ENCODE assay signal across 8 cellular contexts in genomic region chr11:117231637-117232021, GRCh38. TPM values are rescaled to one million over a fixed set of nuclear protein-coding genes. Genes with fewer than 3 reads are reported as not detected.
A peak's percentile ranks its signal among the peaks of the same experiment; 100 is the strongest.
DNase-seq lines count a peak whose midpoint lies in the region; ATAC-seq and TF ChIP-seq lines count a peak whose summit lies in the region.

No MANE protein-coding gene starts in this region.

- no peak for TF ChIP-seq CTCF in kidney epithelial cell (IDR thresholded peaks at IDR 0.05; ENCODE audit: insufficient read depth, low read length, poor library complexity, severe bottlenecking)

- peaks cover 18% of the 10 kb centered on the region for H3K4me1 ChIP-seq in thymus (ENCODE audit: control insufficient read depth, insufficient read depth, low read length)

- CTCF ChIA-PET in activated CD4-positive, alpha-beta T cell treated with anti-CD3 and anti-CD28 coated beads for 36 hours (lab: Charles Lee) = interaction anchor here (0.7 to 2.6 kb wide), 9 partner anchors 10 to 441 kb away, joined by 3 to 30 read pairs (median 5); partner anchors contain the start of genes APOA5, CEP164, PAFAH1B2 and SIDT2

- peak overlapping the region; percentile 100 for H3K27ac Mint-ChIP-seq in activated CD4-positive, alpha-beta T cell treated with anti-CD3 and anti-CD28 coated beads for 36 hours
- peak overlapping the region; percentile 99 for H3K27ac Mint-ChIP-seq in activated naive CD8-positive, alpha-beta T cell

- H3K4me3 ChIP-seq in kidney epithelial cell (ENCODE audit: low read depth, low read length) = peak overlapping the region; percentile 96
- H3K4me3 ChIP-seq in thymus (ENCODE audit: low read length) = peak overlapping the region; percentile 85

- peak; percentile 19 for DNase-seq in activated CD4-positive, alpha-beta T cell treated with anti-CD3 and anti-CD28 coated beads for 36 hours
- DNase-seq in activated CD4-positive, alpha-beta T cell treated with anti-CD3 and anti-CD28 coated beads for 4 hours = no peak
- DNase-seq in kidney epithelial cell (ENCODE audit: low read depth) = no peak
- no peak for DNase-seq in globus pallidus (ENCODE audit: low spot score)

- H3K9me3 ChIP-seq in thymus (ENCODE audit: control insufficient read depth) = no peaks in the 10 kb centered on the region

- H3K36me3 ChIP-seq in kidney epithelial cell (ENCODE audit: control insufficient read depth, insufficient read depth, low read length) (no peaks in the 10 kb centered on the region), thymus (ENCODE audit: control insufficient read depth, insufficient read depth) (peaks cover 30% of the 10 kb centered on the region)

- H3K4me1 Mint-ChIP-seq in activated CD4-positive, alpha-beta T cell treated with anti-CD3 and anti-CD28 coated beads for 36 hours = peaks cover 39% of the 10 kb centered on the region
- peaks cover 38% of the 10 kb centered on the region for H3K4me1 Mint-ChIP-seq in activated naive CD8-positive, alpha-beta T cell (ENCODE audit: low read depth)

- 1% methylated on average over 13 of the region's 13 CpGs for WGBS in thymus

- H3K9me3 Mint-ChIP-seq in activated CD4-positive, alpha-beta T cell treated with anti-CD3 and anti-CD28 coated beads for 36 hours (ENCODE audit: low read depth) = no peaks in the 10 kb centered on the region
- no peaks in the 10 kb centered on the region for H3K9me3 Mint-ChIP-seq in activated naive CD8-positive, alpha-beta T cell (ENCODE audit: low read depth)

- peaks cover 35% of the 10 kb centered on the region for H3K36me3 Mint-ChIP-seq in activated CD4-positive, alpha-beta T cell treated with anti-CD3 and anti-CD28 coated beads for 36 hours (ENCODE audit: low read depth)
- peaks cover 5% of the 10 kb centered on the region for H3K36me3 Mint-ChIP-seq in activated naive CD8-positive, alpha-beta T cell

- POLR2A ChIA-PET in activated CD4-positive, alpha-beta T cell treated with anti-CD3 and anti-CD28 coated beads for 36 hours (lab: Charles Lee) = interaction anchor here (1.2 to 1.6 kb wide), 3 partner anchors 53 to 96 kb away, joined by 4 to 7 read pairs (median 6); partner anchors contain the start of genes CEP164, PAFAH1B2 and SIDT2

- peak overlapping the region; percentile 87 for H3K4me3 Mint-ChIP-seq in activated CD4-positive, alpha-beta T cell treated with anti-CD3 and anti-CD28 coated beads for 36 hours
- H3K4me3 Mint-ChIP-seq in activated naive CD8-positive, alpha-beta T cell = peak overlapping the region; percentile 97

- no peak for ATAC-seq in activated CD4-positive, alpha-beta T cell treated with anti-CD3 and anti-CD28 coated beads for 36 hours
- ATAC-seq in HG02870 (IDR thresholded peaks at IDR 0.05; ENCODE audit: unreplicated experiment) = no peak
- ATAC-seq in HG03025 (IDR thresholded peaks at IDR 0.05; ENCODE audit: low FRiP score, unreplicated experiment) = no peak

- intact Hi-C loops in activated CD4-positive, alpha-beta T cell treated with anti-CD3 and anti-CD28 coated beads for 36 hours (cut with DNase I, micrococcal nuclease) = loop anchor here (1.0 to 10.0 kb wide), 16 partner anchors 87 to 1206 kb away; partner anchors contain the start of genes CEP164 (in 2 of the 2), PAFAH1B2 (in 2 of the 2), BUD13 (in 1 of the 2) and IL10RA (in 1 of the 2)

- peak overlapping the region; percentile 97 for H3K27ac ChIP-seq in thymus (ENCODE audit: low read depth)

- no peaks in the 10 kb centered on the region for H3K27me3 Mint-ChIP-seq in activated CD4-positive, alpha-beta T cell treated with anti-CD3 and anti-CD28 coated beads for 36 hours
- no peaks in the 10 kb centered on the region for H3K27me3 Mint-ChIP-seq in activated naive CD8-positive, alpha-beta T cell

- H3K27me3 ChIP-seq in kidney epithelial cell (ENCODE audit: control insufficient read depth, insufficient read depth, low read length) = no peaks in the 10 kb centered on the region
- no peaks in the 10 kb centered on the region for H3K27me3 ChIP-seq in thymus (ENCODE audit: control insufficient read depth, insufficient read depth)

RNA-seq across cellular contexts. Expression of gene PCSK7, which starts 0.2 kb away (rescaled TPM):
- total RNA-seq in activated CD4-positive, alpha-beta T cell treated with anti-CD3 and anti-CD28 coated beads for 36 hours = 10 to 100 TPM; 95.0 to 96.2 TPM
- 38.3 and 51.8 TPM in 2 replicates for total RNA-seq in kidney epithelial cell
- 57.8 TPM for polyA plus RNA-seq in thymus

RNA-seq across cellular contexts. Expression of gene RNF214, which starts 0.8 kb away (rescaled TPM):
- total RNA-seq in activated CD4-positive, alpha-beta T cell treated with anti-CD3 and anti-CD28 coated beads for 36 hours = 10 to 100 TPM; 19.3 to 24.6 TPM
- 11.7 and 14.0 TPM in 2 replicates for total RNA-seq in kidney epithelial cell
- polyA plus RNA-seq in thymus = 12.0 TPM

RNA-seq across cellular contexts. Expression of gene TAGLN, which starts 32.5 kb away (rescaled TPM):
- 1 to 10 TPM; 1.6 to 2.0 TPM for total RNA-seq in activated CD4-positive, alpha-beta T cell treated with anti-CD3 and anti-CD28 coated beads for 36 hours
- total RNA-seq in kidney epithelial cell = 1,785 and 1,816 TPM in 2 replicates
- 906 TPM for polyA plus RNA-seq in thymus

RNA-seq across cellular contexts. Expression of gene SIDT2, which starts 53.1 kb away (rescaled TPM):
- 10 to 100 TPM; 21.5 to 23.7 TPM for total RNA-seq in activated CD4-positive, alpha-beta T cell treated with anti-CD3 and anti-CD28 coated beads for 36 hours
- 12.9 and 14.6 TPM in 2 replicates for total RNA-seq in kidney epithelial cell
- polyA plus RNA-seq in thymus = 22.5 TPM

RNA-seq across cellular contexts. Expression of gene BACE1-AS, which starts 59.5 kb away (rescaled TPM):
- 1 to 10 TPM; 3.1 to 4.9 TPM for total RNA-seq in activated CD4-positive, alpha-beta T cell treated with anti-CD3 and anti-CD28 coated beads for 36 hours
- total RNA-seq in kidney epithelial cell = 4.9 and 5.9 TPM in 2 replicates
- polyA plus RNA-seq in thymus = 6.7 TPM

Comparison
In these comparisons a context has a peak if more than half of its experiments do, and no peak if none do; other contexts are left out.
1. RNA of gene TAGLN, which starts 32.5 kb away (total RNA-seq): 1,785 to 1,816 TPM in kidney epithelial cell; 1.6 to 2.0 TPM in activated CD4-positive, alpha-beta T cell treated with anti-CD3 and anti-CD28 coated beads for 36 hours; every median in the first group is over 100 times any median in the second.